In genomic region chr13:48125794-48126228, GRCh38 we compare ENCODE assay signal across 13 cellular contexts. TPM values are rescaled to one million over a fixed set of nuclear protein-coding genes. Genes with fewer than 3 reads are reported as not detected.
A peak's percentile ranks its signal among the peaks of the same experiment; 100 is the strongest.
DNase-seq lines count a peak whose midpoint lies in the region; ATAC-seq, FAIRE-seq and TF ChIP-seq lines count a peak whose summit lies in the region.
"Had no signal": no experiment of that assay in that cellular context is flagged by ENCODE, and none has a peak within 500 bp of the region (broad histone marks: within the 10 kb centered on the region; RNA-seq: fewer than 3 reads in every experiment).

No MANE protein-coding gene starts in this region.

- no peak overlapping the region for H3K4me3 Mint-ChIP-seq in MCF 10A (ENCODE audit: unreplicated experiment)
- H3K4me3 Mint-ChIP-seq: activated T-cell treated with anti-CD3 and anti-CD28 coated beads, Interleukin-2, amount 50 U/mL, for 72 hours; stimulated activated naive CD8-positive, alpha-beta T cell treated with anti-CD3 and anti-CD28 coated beads, Interleukin-15, amount 100 ng/mL, for 72 hours had no signal

- peak; percentile 38 to 75 (median 44) for ATAC-seq in pancreas
- ATAC-seq in HG03175 (IDR thresholded peaks at IDR 0.05; ENCODE audit: unreplicated experiment), result no peak
- ATAC-seq: activated T-cell treated with anti-CD3 and anti-CD28 coated beads, Interleukin-2, amount 50 U/mL, for 72 hours; foreskin keratinocyte; stimulated activated naive CD8-positive, alpha-beta T cell treated with anti-CD3 and anti-CD28 coated beads, Interleukin-15, amount 100 ng/mL, for 72 hours had no signal

- CTCF ChIA-PET in MCF 10A (lab: Yijun Ruan, JAX), result interaction anchor here (0.6 to 2.5 kb wide), 4 partner anchors 11 to 110 kb away, joined by 3 to 17 read pairs (median 4); no protein-coding TSS in a partner anchor

- POLR2A ChIA-PET in MCF 10A (lab: Yijun Ruan, JAX), result interaction anchor here (1.9 to 5.1 kb wide), 4 partner anchors 107 to 177 kb away, joined by 7 to 37 read pairs (median 17); partner anchors contain the start of gene ITM2B

- FAIRE-seq in pancreas (lab: Jason Lieb, UNC), result no peak

- 29 to 35% methylated on average over 7 of the region's 7 CpGs for WGBS in pancreas, 2 donors

- no TSS peak for BruUV-seq in MCF 10A (replicated peaks; lab: Mats Ljungman, UMichigan)

- no peaks in the 10 kb centered on the region for H3K36me3 ChIP-seq in breast epithelium
- no peaks in the 10 kb centered on the region for H3K36me3 ChIP-seq in left ventricle myocardium inferior
- H3K36me3 ChIP-seq in pancreas, result no peaks in the 10 kb centered on the region

- H3K4me3 ChIP-seq in breast epithelium (peak overlapping the region in 2 of 3 donors; percentile 5 to 34), left ventricle myocardium inferior (peak overlapping the region; percentile 21), pancreas (no peak overlapping the region)

- H3K9me3 ChIP-seq in breast epithelium (no peaks in the 10 kb centered on the region), left ventricle myocardium inferior (replicated peaks) (no peaks in the 10 kb centered on the region), pancreas (no peaks in the 10 kb centered on the region)

- no peaks in the 10 kb centered on the region for H3K36me3 Mint-ChIP-seq in MCF 10A (ENCODE audit: insufficient read depth, unreplicated experiment)

- DNase-seq in breast epithelium (ENCODE audit: low spot score in 2 of 2) (peak in 1 of 2 donors; percentile 46), MCF 10A (ENCODE audit: unreplicated experiment) (no peak), left ventricle myocardium inferior (no peak), pancreas (no peak), Ammon's horn (ENCODE audit: low spot score) (no peak), hypothalamus (lab: John Stamatoyannopoulos, UW) (no peak)
- no peak for DNase-seq in stimulated activated CD4-positive, alpha-beta T cell treated with anti-CD3 and anti-CD28 coated beads, Interleukin-12 subunit alpha, Interleukin-12 subunit beta, amount 100 ng/mL, for 4 hours
- DNase-seq: activated T-cell treated with anti-CD3 and anti-CD28 coated beads, Interleukin-2, amount 50 U/mL, for 72 hours; foreskin keratinocyte; retina; stimulated activated naive CD8-positive, alpha-beta T cell treated with anti-CD3 and anti-CD28 coated beads, Interleukin-15, amount 100 ng/mL, for 72 hours; T-helper 2 cell had no signal

- H3K27me3 ChIP-seq in breast epithelium (no peaks in the 10 kb centered on the region), left ventricle myocardium inferior (ENCODE audit: low read depth) (no peaks in the 10 kb centered on the region), pancreas (no peaks in the 10 kb centered on the region)
- H3K27me3 ChIP-seq: foreskin keratinocyte had no signal

- H3K4me1 ChIP-seq in breast epithelium (peaks cover 0 to 3% of the 10 kb centered on the region in 2 donors), left ventricle myocardium inferior (peaks cover 61% of the 10 kb centered on the region), pancreas (no peaks in the 10 kb centered on the region)

- no peak for TF ChIP-seq POLR2A in breast epithelium (IDR thresholded peaks at IDR 0.05)

- intact Hi-C loops in breast epithelium (cut with DNase I; ENCODE audit: low total_unique reads) (no loop called here), MCF 10A (cut with micrococcal nuclease) (loop anchor here (2.0 to 10.0 kb wide), 2 partner anchors 207 to 639 kb away; no protein-coding TSS in a partner anchor), left ventricle myocardium inferior (cut with micrococcal nuclease) (loop anchor here (10.0 kb wide), 1 partner anchor 109 kb away; the partner anchor contains the start of gene ITM2B), pancreas (cut with DNase I) (no loop called here)

- no peaks in the 10 kb centered on the region for H3K9me3 Mint-ChIP-seq in MCF 10A (ENCODE audit: unreplicated experiment)
- H3K9me3 Mint-ChIP-seq: activated T-cell treated with anti-CD3 and anti-CD28 coated beads, Interleukin-2, amount 50 U/mL, for 72 hours; stimulated activated naive CD8-positive, alpha-beta T cell treated with anti-CD3 and anti-CD28 coated beads, Interleukin-15, amount 100 ng/mL, for 72 hours had no signal

- TF ChIP-seq CTCF in breast epithelium (IDR thresholded peaks at IDR 0.05), result no peak
- no peak for TF ChIP-seq CTCF in MCF 10A (IDR thresholded peaks at IDR 0.05; ENCODE audit: unreplicated experiment)
- TF ChIP-seq CTCF in left ventricle myocardium inferior (IDR thresholded peaks at IDR 0.05; ENCODE audit: borderline replicate concordance), result no peak
- no peak for TF ChIP-seq CTCF in pancreas (IDR thresholded peaks at IDR 0.05)

- H3K27ac ChIP-seq in breast epithelium (peak overlapping the region; percentile 83 to 84), left ventricle myocardium inferior (replicated peaks) (peak overlapping the region; percentile 91), pancreas (peak overlapping the region in 2 of 4 donors; percentile 45 to 53)
- H3K27ac ChIP-seq: foreskin keratinocyte had no signal

- H3K4me1 Mint-ChIP-seq in MCF 10A (ENCODE audit: insufficient read depth, unreplicated experiment), result peaks cover 15% of the 10 kb centered on the region

- no peaks in the 10 kb centered on the region for H3K27me3 Mint-ChIP-seq in MCF 10A (ENCODE audit: insufficient read depth, unreplicated experiment)
- H3K27me3 Mint-ChIP-seq: stimulated activated naive CD8-positive, alpha-beta T cell treated with anti-CD3 and anti-CD28 coated beads, Interleukin-15, amount 100 ng/mL, for 72 hours had no signal

- no peak overlapping the region for H3K27ac Mint-ChIP-seq in MCF 10A (ENCODE audit: low read depth, unreplicated experiment)
- H3K27ac Mint-ChIP-seq: activated T-cell treated with anti-CD3 and anti-CD28 coated beads, Interleukin-2, amount 50 U/mL, for 72 hours; stimulated activated naive CD8-positive, alpha-beta T cell treated with anti-CD3 and anti-CD28 coated beads, Interleukin-15, amount 100 ng/mL, for 72 hours had no signal

RNA-seq across cellular contexts. Expression of gene MED4, which starts 30.9 kb away (rescaled TPM):
- total RNA-seq in breast epithelium (10 to 100 TPM; 39.0 to 45.1 (median 39.8) TPM), MCF 10A (2022) (45.2 and 56.5 TPM in 2 replicates), left ventricle myocardium inferior (39.4 TPM), pancreas (10 to 100 TPM; 12.0 to 19.6 (median 14.3) TPM)
- 10 to 100 TPM; 23.3 to 34.9 TPM for polyA plus RNA-seq in pancreas

Comparison
In these comparisons a context has a peak if more than half of its experiments do, and no peak if none do; other contexts are left out.
1. intact Hi-C loops: an anchor here in MCF 10A (2.0 to 10.0 kb wide) and left ventricle myocardium inferior (10.0 kb wide); none called in breast epithelium and pancreas.
2. H3K4me3 ChIP-seq: peak in breast epithelium (2 of 3) and left ventricle myocardium inferior (single experiment); none in pancreas (0 of 4).